In the genomic region with DNA sequence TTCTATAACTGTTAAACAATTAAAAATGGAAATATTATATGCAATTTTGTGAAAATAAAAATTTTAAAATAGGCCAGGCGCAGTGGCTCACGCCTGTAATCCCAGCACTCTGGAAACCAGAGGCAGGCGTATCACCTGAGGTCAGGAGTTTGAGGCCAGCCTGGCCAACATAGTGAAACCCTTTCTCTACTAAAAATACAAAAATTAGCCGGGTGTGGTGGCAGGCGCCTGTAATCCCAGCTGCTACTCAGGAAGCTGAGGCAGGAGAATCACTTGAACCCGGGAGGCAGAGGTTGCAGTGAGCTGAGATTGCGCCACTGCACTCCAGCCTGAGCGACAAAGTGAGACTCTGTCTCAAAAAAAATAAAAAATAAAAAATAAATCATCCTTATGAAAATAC, we compare ENCODE assay signal across 8 cellular contexts. TPM values are rescaled to one million over a fixed set of nuclear protein-coding genes. Genes with fewer than 3 reads are reported as not detected.
DNase-seq lines count a peak whose midpoint lies in the region; ATAC-seq and TF ChIP-seq lines count a peak whose summit lies in the region.
"Not testable (repeated sequence)": the region's sequence is repeated elsewhere in the genome, so short reads cannot be mapped to it uniquely, and the experiment has no call there.

No MANE protein-coding gene starts in this region.

- peak overlapping the region; percentile 72 for H3K4me3 ChIP-seq in A673 (ENCODE audit: low read depth, low read length, poor library complexity, severe bottlenecking)
- H3K4me3 ChIP-seq in HCT116 (replicated peaks in 1 of 2; ENCODE audit: low read depth in 1 of 2, low read length in 2 of 2): peak overlapping the region; percentile 88 to 91; a peak in 3 of 4 replicates
- peak overlapping the region; percentile 82 for H3K4me3 ChIP-seq in SJCRH30
- peak overlapping the region; percentile 91 for H3K4me3 ChIP-seq in effector memory CD4-positive, alpha-beta T cell (ENCODE audit: insufficient read depth, low read depth, low read length, poor library complexity, severe bottlenecking)
- H3K4me3 ChIP-seq in iPS-15b (ENCODE audit: low read depth, low read length): peak overlapping the region; percentile 76

- peak overlapping the region; percentile 97 for H3K27ac Mint-ChIP-seq in activated naive CD4-positive, alpha-beta T cell treated with anti-CD3 and anti-CD28 coated beads, Interleukin-2, amount 50 U/mL, for 24 hours
- H3K27ac Mint-ChIP-seq in natural killer cell treated with Interleukin-12 subunit alpha and Interleukin-12 subunit beta and Interleukin-15 and Interleukin-18, amount 100 ng/mL, for 72 hours: peak overlapping the region; percentile 88 to 99
- H3K27ac Mint-ChIP-seq in stimulated activated naive B cell treated with anti-CD40 and anti-IgM and Interleukin-4, amounts not matched to agents 10 μg/mL and 1 μg/mL and 100 μg/mL, for 72 hours: peak overlapping the region; percentile 5

- H2AFZ ChIP-seq in HCT116 (ENCODE audit: low read depth, low read length, poor library complexity, severe bottlenecking): not testable (repeated sequence)

- not testable (repeated sequence) for ATAC-seq in HCT116; natural killer cell treated with Interleukin-12 subunit alpha and Interleukin-12 subunit beta and Interleukin-15 and Interleukin-18, amount 100 ng/mL, for 72 hours; stimulated activated naive B cell treated with anti-CD40 and anti-IgM and Interleukin-4, amounts not matched to agents 10 μg/mL and 1 μg/mL and 100 μg/mL, for 72 hours (replicated peaks)

- TF ChIP-seq POLR2A in HCT116 (IDR thresholded peaks at IDR 0.05; ENCODE audit: borderline replicate concordance, extremely low read depth, insufficient read depth, insufficient read length): not testable (repeated sequence)

- H3K4me1 ChIP-seq in A673 (ENCODE audit: insufficient read depth, low read length, poor library complexity, severe bottlenecking) (peaks cover 23% of the 10 kb centered on the region), HCT116 (ENCODE audit: control insufficient read depth in 1 of 2, insufficient read depth in 2 of 2, low read length in 2 of 2) (peaks cover 25 to 70% of the 10 kb centered on the region in 2 experiments)
- not testable (repeated sequence) for H3K4me1 ChIP-seq in SJCRH30; effector memory CD4-positive, alpha-beta T cell (ENCODE audit: control insufficient read depth, insufficient read depth, low read length, poor library complexity, severe bottlenecking); iPS-15b (ENCODE audit: control insufficient read depth, insufficient read depth, low read length)

- not testable (repeated sequence) for DNase-seq in A673 (ENCODE audit: low spot score); HCT116 (ENCODE audit: low read depth, low spot score); effector memory CD4-positive, alpha-beta T cell; natural killer cell treated with Interleukin-12 subunit alpha and Interleukin-12 subunit beta and Interleukin-15 and Interleukin-18, amount 100 ng/mL, for 72 hours (ENCODE audit: low spot score); stimulated activated naive B cell treated with anti-CD40 and anti-IgM and Interleukin-4, amounts not matched to agents 10 μg/mL and 1 μg/mL and 100 μg/mL, for 72 hours
- DNase-seq in SJCRH30: peak in 1 of 2 experiments; percentile 6

- H3K36me3 ChIP-seq in A673 (ENCODE audit: insufficient read depth, low read length, poor library complexity, severe bottlenecking); HCT116 (ENCODE audit: control insufficient read depth in 1 of 2, insufficient read depth in 2 of 2, low read length in 2 of 2); SJCRH30; effector memory CD4-positive, alpha-beta T cell (ENCODE audit: control insufficient read depth, insufficient read depth, low read length); iPS-15b (ENCODE audit: control insufficient read depth, insufficient read depth, low read length): not testable (repeated sequence)

- H3K9ac ChIP-seq in HCT116 (ENCODE audit: low read length): peak overlapping the region; percentile 94
- not testable (repeated sequence) for H3K9ac ChIP-seq in iPS-15b (ENCODE audit: low read depth, low read length)

- peaks cover 28% of the 10 kb centered on the region for H3K4me1 Mint-ChIP-seq in activated naive CD4-positive, alpha-beta T cell treated with anti-CD3 and anti-CD28 coated beads, Interleukin-2, amount 50 U/mL, for 24 hours
- H3K4me1 Mint-ChIP-seq in natural killer cell treated with Interleukin-12 subunit alpha and Interleukin-12 subunit beta and Interleukin-15 and Interleukin-18, amount 100 ng/mL, for 72 hours (ENCODE audit: low read depth in 2 of 2): peaks cover 19 to 29% of the 10 kb centered on the region in 2 donors
- peaks cover 21 to 41% of the 10 kb centered on the region in 2 donors for H3K4me1 Mint-ChIP-seq in stimulated activated naive B cell treated with anti-CD40 and anti-IgM and Interleukin-4, amounts not matched to agents 10 μg/mL and 1 μg/mL and 100 μg/mL, for 72 hours

- H3K79me2 ChIP-seq in HCT116 (ENCODE audit: insufficient read depth, low read length): peaks cover 27% of the 10 kb centered on the region

- RAD21 ChIA-PET in HCT116 (lab: Charles Lee; ENCODE audit: low non-redundant PET in 1 of 2, low total read pairs in 2 of 2, uncharacterized antibody in 2 of 2, unreplicated experiment in 2 of 2): not testable (repeated sequence)

- not testable (repeated sequence) for H3K9me3 ChIP-seq in A673 (ENCODE audit: low read depth, low read length, poor library complexity, severe bottlenecking); HCT116 (ENCODE audit: control insufficient read depth in 1 of 2, insufficient read depth in 1 of 2, low read depth in 1 of 2, low read length in 2 of 2); SJCRH30 (replicated peaks); effector memory CD4-positive, alpha-beta T cell (ENCODE audit: control insufficient read depth, low read length); iPS-15b (ENCODE audit: control insufficient read depth, insufficient read depth, low read length)

- H3K27ac ChIP-seq in A673 (ENCODE audit: low read depth, low read length, poor library complexity, severe bottlenecking) (peak overlapping the region; percentile 97), HCT116 (ENCODE audit: low read depth, low read length) (peak overlapping the region; percentile 89), SJCRH30 (peak overlapping the region; percentile 99)
- peak overlapping the region; percentile 99 for H3K27ac ChIP-seq in effector memory CD4-positive, alpha-beta T cell (ENCODE audit: insufficient read depth, low read length, poor library complexity, severe bottlenecking)

- TF ChIP-seq CTCF in A673 (conservative IDR thresholded peaks at IDR 0.05; ENCODE audit: low read depth, low read length); HCT116 (IDR thresholded peaks at IDR 0.05 in 2 of 3, conservative IDR thresholded peaks at IDR 0.05 in 1 of 3; ENCODE audit: borderline replicate concordance in 1 of 3, insufficient read depth in 1 of 3, low read depth in 2 of 3, low read length in 2 of 3): not testable (repeated sequence)

- TF ChIP-seq RAD21 in HCT116 (IDR thresholded peaks at IDR 0.05; ENCODE audit: low read depth): not testable (repeated sequence)

- H3K4me2 ChIP-seq in HCT116 (ENCODE audit: low read length): peak overlapping the region; percentile 86

- H3K4me3 Mint-ChIP-seq in activated naive CD4-positive, alpha-beta T cell treated with anti-CD3 and anti-CD28 coated beads, Interleukin-2, amount 50 U/mL, for 24 hours: peak overlapping the region; percentile 96
- H3K4me3 Mint-ChIP-seq in natural killer cell treated with Interleukin-12 subunit alpha and Interleukin-12 subunit beta and Interleukin-15 and Interleukin-18, amount 100 ng/mL, for 72 hours: peak overlapping the region; percentile 96
- H3K4me3 Mint-ChIP-seq in stimulated activated naive B cell treated with anti-CD40 and anti-IgM and Interleukin-4, amounts not matched to agents 10 μg/mL and 1 μg/mL and 100 μg/mL, for 72 hours: peak overlapping the region in 1 of 2 donors; percentile 94

- not testable (repeated sequence) for BruUV-seq in A673 (replicated peaks; lab: Mats Ljungman, UMichigan); HCT116 (replicated peaks; lab: Mats Ljungman, UMichigan)

- H3K9me3 Mint-ChIP-seq in activated naive CD4-positive, alpha-beta T cell treated with anti-CD3 and anti-CD28 coated beads, Interleukin-2, amount 50 U/mL, for 24 hours; natural killer cell treated with Interleukin-12 subunit alpha and Interleukin-12 subunit beta and Interleukin-15 and Interleukin-18, amount 100 ng/mL, for 72 hours; stimulated activated naive B cell treated with anti-CD40 and anti-IgM and Interleukin-4, amounts not matched to agents 10 μg/mL and 1 μg/mL and 100 μg/mL, for 72 hours: not testable (repeated sequence)

- POLR2A ChIA-PET in A673 (lab: Charles Lee; ENCODE audit: low non-redundant PET): not testable (repeated sequence)
- POLR2A ChIA-PET in HCT116 (lab: Charles Lee): interaction anchor here (2.5 kb wide), 1 partner anchor 28 kb away, joined by 7 read pairs; no protein-coding TSS in a partner anchor

- CTCF ChIA-PET in A673 (lab: Charles Lee): not testable (repeated sequence)
- CTCF ChIA-PET in HCT116 (lab: Charles Lee): interaction anchor here (0.9 to 1.0 kb wide), 2 partner anchors 209 to 230 kb away, joined by 3 to 4 read pairs; no protein-coding TSS in a partner anchor

- intact Hi-C loops in A673 (cut with micrococcal nuclease; ENCODE audit: unreplicated experiment) (loop anchor here (10.0 kb wide), 1 partner anchor 212 kb away; no protein-coding TSS in a partner anchor), HCT116 (cut with micrococcal nuclease) (loop anchor here (10.0 kb wide), 1 partner anchor 1322 kb away; no protein-coding TSS in a partner anchor)

- peaks cover 12% of the 10 kb centered on the region for H3K36me3 Mint-ChIP-seq in activated naive CD4-positive, alpha-beta T cell treated with anti-CD3 and anti-CD28 coated beads, Interleukin-2, amount 50 U/mL, for 24 hours
- not testable (repeated sequence) for H3K36me3 Mint-ChIP-seq in natural killer cell treated with Interleukin-12 subunit alpha and Interleukin-12 subunit beta and Interleukin-15 and Interleukin-18, amount 100 ng/mL, for 72 hours
- H3K36me3 Mint-ChIP-seq in stimulated activated naive B cell treated with anti-CD40 and anti-IgM and Interleukin-4, amounts not matched to agents 10 μg/mL and 1 μg/mL and 100 μg/mL, for 72 hours: peaks cover 12 to 22% of the 10 kb centered on the region in 2 donors

- not testable (repeated sequence) for H4K20me1 ChIP-seq in HCT116 (ENCODE audit: insufficient read depth)

- H3K9me2 ChIP-seq in HCT116 (ENCODE audit: insufficient read depth): not testable (repeated sequence)

- H3K27me3 ChIP-seq in A673 (replicated peaks; ENCODE audit: insufficient read depth, low read depth, low read length, poor library complexity); HCT116 (ENCODE audit: insufficient read depth, low read length); SJCRH30; effector memory CD4-positive, alpha-beta T cell (replicated peaks; ENCODE audit: control insufficient read depth, insufficient read depth, low read length, poor library complexity, severe bottlenecking); iPS-15b (ENCODE audit: control insufficient read depth, insufficient read depth, low read length): not testable (repeated sequence)

- not testable (repeated sequence) for H3K27me3 Mint-ChIP-seq in activated naive CD4-positive, alpha-beta T cell treated with anti-CD3 and anti-CD28 coated beads, Interleukin-2, amount 50 U/mL, for 24 hours; natural killer cell treated with Interleukin-12 subunit alpha and Interleukin-12 subunit beta and Interleukin-15 and Interleukin-18, amount 100 ng/mL, for 72 hours; stimulated activated naive B cell treated with anti-CD40 and anti-IgM and Interleukin-4, amounts not matched to agents 10 μg/mL and 1 μg/mL and 100 μg/mL, for 72 hours

RNA-seq across cellular contexts. Expression of gene COX20, which starts 2.2 kb away (rescaled TPM):
- total RNA-seq in A673 (2021): 48.0 and 59.0 TPM in 2 replicates
- 48.1 TPM for total RNA-seq in HCT116 (2021; ENCODE audit: unreplicated experiment)
- 11.7 and 18.0 TPM in 2 replicates for polyA plus RNA-seq in HCT116 (2012)
- 23.9 and 33.5 TPM in 2 replicates for total RNA-seq in SJCRH30 (2014; rRNA removed; shearing (Covaris generic))
- 10 to 100 TPM; 21.3 to 31.4 TPM for total RNA-seq in natural killer cell treated with Interleukin-12 subunit alpha and Interleukin-12 subunit beta and Interleukin-15 and Interleukin-18, amount 100 ng/mL, for 72 hours

RNA-seq across cellular contexts. Expression of gene HNRNPU, which starts 31.1 kb away (rescaled TPM):
- total RNA-seq in A673 (2021): 720 and 746 TPM in 2 replicates
- total RNA-seq in HCT116 (2021; ENCODE audit: unreplicated experiment): 424 TPM
- 261 and 282 TPM in 2 replicates for polyA plus RNA-seq in HCT116 (2012)
- total RNA-seq in SJCRH30 (2014; rRNA removed; shearing (Covaris generic)): 595 and 602 TPM in 2 replicates
- 100 to 1,000 TPM; 403 to 475 TPM for total RNA-seq in natural killer cell treated with Interleukin-12 subunit alpha and Interleukin-12 subunit beta and Interleukin-15 and Interleukin-18, amount 100 ng/mL, for 72 hours

Comparison
In these comparisons a context has a peak if more than half of its experiments do, and no peak if none do; other contexts are left out.
1. H3K27ac Mint-ChIP-seq: peak in every context shown above with its lines; median percentile 97 in activated naive CD4-positive, alpha-beta T cell treated with anti-CD3 and anti-CD28 coated beads, Interleukin-2, amount 50 U/mL, for 24 hours; 94 in natural killer cell treated with Interleukin-12 subunit alpha and Interleukin-12 subunit beta and Interleukin-15 and Interleukin-18, amount 100 ng/mL, for 72 hours; 5 in stimulated activated naive B cell treated with anti-CD40 and anti-IgM and Interleukin-4, amounts not matched to agents 10 μg/mL and 1 μg/mL and 100 μg/mL, for 72 hours.